In genomic region chr1:64983110-64983509, GRCh38 we compare ENCODE assay signal across 14 cellular contexts. TPM values are rescaled to one million over a fixed set of nuclear protein-coding genes. Genes with fewer than 3 reads are reported as not detected.
DNase-seq lines count a peak whose midpoint lies in the region; TF ChIP-seq lines count a peak whose summit lies in the region.
"Had no signal": no experiment of that assay in that cellular context is flagged by ENCODE, and none has a peak within 500 bp of the region (broad histone marks: within the 10 kb centered on the region; RNA-seq: fewer than 3 reads in every experiment).

No MANE protein-coding gene starts in this region.

- no peaks in the 10 kb centered on the region for H3K36me3 ChIP-seq in effector memory CD4-positive, alpha-beta T cell (ENCODE audit: control insufficient read depth, insufficient read depth, low read length)
- H3K36me3 ChIP-seq: transverse colon had no signal

- H3K27ac ChIP-seq in effector memory CD4-positive, alpha-beta T cell (ENCODE audit: insufficient read depth, low read length, poor library complexity, severe bottlenecking), result no peak overlapping the region
- H3K27ac ChIP-seq: heart right ventricle, transverse colon had no signal

- intact Hi-C loops in Calu3 (cut with micrococcal nuclease; ENCODE audit: unreplicated experiment), result loop anchor here (5.0 kb wide), 1 partner anchor 86 kb away; no protein-coding TSS in a partner anchor

- H3K4me3 Mint-ChIP-seq in Calu3 (ENCODE audit: low read depth, unreplicated experiment) (no peak overlapping the region), mesothelial cell of epicardium (no peak overlapping the region)
- H3K4me3 Mint-ChIP-seq: activated T-cell treated with anti-CD3 and anti-CD28 coated beads, Interleukin-2, amount 50 U/mL, for 24 hours had no signal

- H3K4me1 Mint-ChIP-seq in Calu3 (ENCODE audit: low read depth, unreplicated experiment) (peaks cover 64% of the 10 kb centered on the region), mesothelial cell of epicardium (peaks cover 21% of the 10 kb centered on the region)

- peak overlapping the region; percentile 98 for H3K27ac Mint-ChIP-seq in Calu3 (ENCODE audit: unreplicated experiment)
- peak overlapping the region; percentile 91 for H3K27ac Mint-ChIP-seq in mesothelial cell of epicardium
- H3K27ac Mint-ChIP-seq: activated T-cell treated with anti-CD3 and anti-CD28 coated beads, Interleukin-2, amount 50 U/mL, for 24 hours had no signal

- CTCF ChIA-PET in Calu3 (lab: Charles Lee), result interaction anchor here (0.5 to 1.2 kb wide), 2 partner anchors 67 to 825 kb away, joined by 3 read pairs; no protein-coding TSS in a partner anchor

- H3K9me3 ChIP-seq in effector memory CD4-positive, alpha-beta T cell (ENCODE audit: control insufficient read depth, low read length), result no peaks in the 10 kb centered on the region
- H3K9me3 ChIP-seq: heart right ventricle, transverse colon had no signal

- H3K9me3 Mint-ChIP-seq in Calu3 (ENCODE audit: low read depth, unreplicated experiment) (no peaks in the 10 kb centered on the region), mesothelial cell of epicardium (peaks cover 3% of the 10 kb centered on the region)

- no TSS peak for BruUV-seq in Calu3 (replicated peaks; lab: Mats Ljungman, UMichigan)

- H3K27me3 Mint-ChIP-seq in Calu3 (ENCODE audit: unreplicated experiment) (no peaks in the 10 kb centered on the region), mesothelial cell of epicardium (ENCODE audit: low read depth) (no peaks in the 10 kb centered on the region)
- H3K27me3 Mint-ChIP-seq: activated T-cell treated with anti-CD3 and anti-CD28 coated beads, Interleukin-2, amount 50 U/mL, for 24 hours had no signal

- H3K4me1 ChIP-seq in effector memory CD4-positive, alpha-beta T cell (ENCODE audit: control insufficient read depth, insufficient read depth, low read length, poor library complexity, severe bottlenecking), result no peaks in the 10 kb centered on the region

- H3K36me3 Mint-ChIP-seq in Calu3 (ENCODE audit: insufficient read depth, unreplicated experiment), result peaks cover 23% of the 10 kb centered on the region
- H3K36me3 Mint-ChIP-seq in mesothelial cell of epicardium, result peaks cover 5% of the 10 kb centered on the region

- TF ChIP-seq CTCF in Calu3 (IDR thresholded peaks at IDR 0.05; ENCODE audit: unreplicated experiment), result no peak
- no peak for TF ChIP-seq CTCF in mesothelial cell of epicardium (IDR thresholded peaks at IDR 0.05; ENCODE audit: unreplicated experiment)

- H3K27me3 ChIP-seq in effector memory CD4-positive, alpha-beta T cell (replicated peaks; ENCODE audit: control insufficient read depth, insufficient read depth, low read length, poor library complexity, severe bottlenecking), result no peaks in the 10 kb centered on the region
- H3K27me3 ChIP-seq: heart right ventricle, transverse colon had no signal

- H3K4me3 ChIP-seq in effector memory CD4-positive, alpha-beta T cell (ENCODE audit: insufficient read depth, low read depth, low read length, poor library complexity, severe bottlenecking), result no peak overlapping the region
- H3K4me3 ChIP-seq: heart right ventricle, transverse colon had no signal

- DNase-seq in Calu3 (peak; percentile 67), NCI-H748 treated with DMSO at 0.1 percent for 48 hours (lab: John Stamatoyannopoulos, UW) (peak; percentile 17), dedifferentiated amniotic fluid mesenchymal stem cell (ENCODE audit: extremely low spot score) (peak; percentile 88), mesothelial cell of epicardium (ENCODE audit: low spot score in 2 of 2, unreplicated experiment in 2 of 2) (peak in 1 of 2 experiments; percentile 43), OCI-M2 (lab: John Stamatoyannopoulos, UW; ENCODE audit: unreplicated experiment) (no peak), HUDEP-2 (lab: John Stamatoyannopoulos, UW; ENCODE audit: unreplicated experiment in 76 of 76) (no peak)
- no peak for DNase-seq in activated naive CD4-positive, alpha-beta T cell treated with anti-CD3 and anti-CD28 coated beads, Interleukin-2, amount 50 U/mL, for 16 hours
- no peak for DNase-seq in effector memory CD4-positive, alpha-beta T cell
- DNase-seq: activated T-cell treated with anti-CD3 and anti-CD28 coated beads, Interleukin-2, amount 50 U/mL, for 24 hours; cerebellar nuclear complex; heart right ventricle; midbrain; NCI-H1417 treated with DMSO at 0.1 percent for 48 hours; transverse colon had no signal

RNA-seq across cellular contexts. Expression of gene JAK1, which starts 16.8 kb away (rescaled TPM):
- total RNA-seq in Calu3 (2022), result 107 and 130 TPM in 2 replicates
- 62.0 to 65.1 TPM (median 63.2 TPM) in 3 replicates for total RNA-seq in mesothelial cell of epicardium

Comparison
In these comparisons a context has a peak if more than half of its experiments do, and no peak if none do; other contexts are left out.
1. DNase-seq: peak in Calu3 (single experiment), NCI-H748 treated with DMSO at 0.1 percent for 48 hours (single experiment) and dedifferentiated amniotic fluid mesenchymal stem cell (single experiment); none in OCI-M2 (single experiment), activated naive CD4-positive, alpha-beta T cell treated with anti-CD3 and anti-CD28 coated beads, Interleukin-2, amount 50 U/mL, for 16 hours (single experiment), effector memory CD4-positive, alpha-beta T cell (0 of 3) and HUDEP-2 (0 of 76).